1 cellular context compared by ENCODE assay signal in genomic region chr16:4796982-4797804, GRCh38.
TF ChIP-seq lines count a peak whose summit lies in the region.

No MANE protein-coding gene starts in this region.

TF ChIP-seq in GM23338, 12 proteins besides CTCF, POLR2A, EP300 and RAD21:
- TF ChIP-seq ZNF462 (CRISPR knock-in tag; IDR thresholded peaks at IDR 0.05) = no peak
- no peak for TF ChIP-seq EZH2 (IDR thresholded peaks at IDR 0.05; ENCODE audit: low read depth, unreplicated experiment)
- TF ChIP-seq ZNF331 (CRISPR knock-in tag; IDR thresholded peaks at IDR 0.05; ENCODE audit: low read depth) = no peak
- no peak for TF ChIP-seq STAT1 (IDR thresholded peaks at IDR 0.05; ENCODE audit: unreplicated experiment)
- no peak for TF ChIP-seq NANOG (IDR thresholded peaks at IDR 0.05; ENCODE audit: borderline replicate concordance)
- no peak for TF ChIP-seq ETS1 (IDR thresholded peaks at IDR 0.05)
- no peak for TF ChIP-seq ZNF114 (CRISPR knock-in tag; IDR thresholded peaks at IDR 0.05)
- no peak for TF ChIP-seq JUNB (IDR thresholded peaks at IDR 0.05; ENCODE audit: unreplicated experiment)
- no peak for TF ChIP-seq POLR2AphosphoS5 (IDR thresholded peaks at IDR 0.05; ENCODE audit: low read depth)
- no peak for TF ChIP-seq REST (IDR thresholded peaks at IDR 0.05; ENCODE audit: unreplicated experiment)
- TF ChIP-seq CREB1 (CRISPR knock-in tag; IDR thresholded peaks at IDR 0.05; ENCODE audit: low read depth) = no peak
